ENCODE assay signal across 2 cellular contexts in genomic region chr17:57467226-57467625, GRCh38.
TF ChIP-seq lines count a peak whose summit lies in the region.

No MANE protein-coding gene starts in this region.

TF ChIP-seq in H1, 55 proteins besides CTCF, POLR2A, EP300 and RAD21:
- TF ChIP-seq CHD2 (IDR thresholded peaks at IDR 0.05; ENCODE audit: low read length) (no peak), HDAC2 (IDR thresholded peaks at IDR 0.05; ENCODE audit: borderline replicate concordance in 1 of 2, low read depth in 2 of 2, low read length in 2 of 2) (no peak), KDM5A (IDR thresholded peaks at IDR 0.05; ENCODE audit: low read length) (no peak), SIX5 (IDR thresholded peaks at IDR 0.05; ENCODE audit: low read depth, low read length) (no peak), KDM4A (IDR thresholded peaks at IDR 0.05; ENCODE audit: low read depth, low read length, severe bottlenecking) (no peak), USF2 (IDR thresholded peaks at IDR 0.05; ENCODE audit: low read length) (no peak), RFX5 (IDR thresholded peaks at IDR 0.05; ENCODE audit: borderline replicate concordance, low read depth, low read length) (no peak), TEAD4 (IDR thresholded peaks at IDR 0.05; ENCODE audit: low read depth, low read length) (no peak), SP1 (IDR thresholded peaks at IDR 0.05; ENCODE audit: low read depth, low read length) (no peak), JUN (IDR thresholded peaks at IDR 0.05; ENCODE audit: low read depth, low read length) (no peak), SP4 (IDR thresholded peaks at IDR 0.05; ENCODE audit: low read length) (no peak), SRF (IDR thresholded peaks at IDR 0.05; ENCODE audit: low read depth, low read length) (no peak), HDAC6 (IDR thresholded peaks at IDR 0.05; ENCODE audit: low read depth, low read length) (no peak), GTF2F1 (IDR thresholded peaks at IDR 0.05; ENCODE audit: borderline replicate concordance, low read depth, low read length) (no peak), CTBP2 (IDR thresholded peaks at IDR 0.05; ENCODE audit: borderline replicate concordance, insufficient read depth, insufficient read length, low read length) (no peak), CBX5 (IDR thresholded peaks at IDR 0.05; ENCODE audit: low read depth, low read length) (no peak), ZNF274 (IDR thresholded peaks at IDR 0.05; ENCODE audit: borderline replicate concordance, extremely low read depth, low read length) (no peak), BRCA1 (IDR thresholded peaks at IDR 0.05; ENCODE audit: low read depth, low read length) (no peak)

TF ChIP-seq in SK-N-SH treated with all-trans-retinoic acid at 6 μM for 48 hours, 23 proteins besides CTCF, POLR2A, EP300 and RAD21:
- no peak for TF ChIP-seq TCF4 (CRISPR knock-in tag; IDR thresholded peaks at IDR 0.05; ENCODE audit: borderline replicate concordance)
- TF ChIP-seq SNAI2 (CRISPR knock-in tag; IDR thresholded peaks at IDR 0.05), result no peak
- TF ChIP-seq RARB (CRISPR knock-in tag; IDR thresholded peaks at IDR 0.05), result no peak
- TF ChIP-seq PATZ1 (CRISPR knock-in tag; IDR thresholded peaks at IDR 0.05; ENCODE audit: borderline replicate concordance), result no peak
- TF ChIP-seq CREB5 (CRISPR knock-in tag; IDR thresholded peaks at IDR 0.05; ENCODE audit: low read depth), result no peak
- TF ChIP-seq ZFP30 (CRISPR knock-in tag; IDR thresholded peaks at IDR 0.05), result no peak
- no peak for TF ChIP-seq CSDC2 (CRISPR knock-in tag; IDR thresholded peaks at IDR 0.05)
- no peak for TF ChIP-seq ZFP3 (CRISPR knock-in tag; IDR thresholded peaks at IDR 0.05)
- no peak for TF ChIP-seq OSR1 (CRISPR knock-in tag; IDR thresholded peaks at IDR 0.05)
- no peak for TF ChIP-seq ZC3H10 (CRISPR knock-in tag; IDR thresholded peaks at IDR 0.05)
- no peak for TF ChIP-seq ZNF70 (CRISPR knock-in tag; IDR thresholded peaks at IDR 0.05)
- TF ChIP-seq ZNF565 (CRISPR knock-in tag; conservative IDR thresholded peaks at IDR 0.05; ENCODE audit: low read depth), result no peak
- no peak for TF ChIP-seq TOX (CRISPR knock-in tag; IDR thresholded peaks at IDR 0.05; ENCODE audit: borderline replicate concordance)
- no peak for TF ChIP-seq TSHZ2 (CRISPR knock-in tag; IDR thresholded peaks at IDR 0.05)
- TF ChIP-seq CSRNP3 (CRISPR knock-in tag; IDR thresholded peaks at IDR 0.05), result no peak
- no peak for TF ChIP-seq POU6F1 (CRISPR knock-in tag; IDR thresholded peaks at IDR 0.05; ENCODE audit: borderline replicate concordance, low read depth)
- no peak for TF ChIP-seq GLIS3 (CRISPR knock-in tag; IDR thresholded peaks at IDR 0.05)
- TF ChIP-seq ISL1 (CRISPR knock-in tag; IDR thresholded peaks at IDR 0.05), result no peak
